1 cellular context compared by ENCODE assay signal in the genomic region with DNA sequence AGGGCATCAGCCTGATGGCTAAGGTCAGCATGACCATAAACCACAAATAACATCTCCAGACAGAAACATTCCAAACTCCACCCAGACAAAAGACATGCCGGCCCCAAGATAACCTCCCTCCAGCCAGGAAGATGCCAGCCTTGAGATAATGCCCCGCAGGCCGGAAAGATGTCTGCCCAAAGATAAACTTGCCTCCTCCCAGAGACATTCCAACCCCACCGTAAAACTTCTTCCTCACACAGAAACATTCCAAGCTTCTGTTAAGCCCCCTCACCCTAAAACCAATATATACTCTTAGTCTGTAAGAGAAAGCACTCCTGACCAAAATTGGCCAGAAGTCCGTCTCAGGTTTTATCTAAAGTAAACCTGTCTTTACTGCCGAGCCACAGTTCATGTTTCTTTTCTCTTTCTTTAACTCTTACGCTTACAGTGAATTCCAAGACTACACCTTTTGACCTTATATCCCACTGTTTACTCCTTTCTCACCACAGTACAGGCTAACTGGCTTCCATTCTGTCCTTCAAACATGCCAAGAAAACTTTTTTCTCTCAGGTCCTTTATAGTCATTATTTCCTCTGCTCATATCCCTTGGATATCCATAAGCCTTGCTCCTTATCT.
TF ChIP-seq lines count a peak whose summit lies in the region.

No MANE protein-coding gene starts in this region.

TF ChIP-seq in GM23338, 12 proteins besides CTCF, POLR2A, EP300 and RAD21 (continued from another document):
- TF ChIP-seq, protein P1, sequence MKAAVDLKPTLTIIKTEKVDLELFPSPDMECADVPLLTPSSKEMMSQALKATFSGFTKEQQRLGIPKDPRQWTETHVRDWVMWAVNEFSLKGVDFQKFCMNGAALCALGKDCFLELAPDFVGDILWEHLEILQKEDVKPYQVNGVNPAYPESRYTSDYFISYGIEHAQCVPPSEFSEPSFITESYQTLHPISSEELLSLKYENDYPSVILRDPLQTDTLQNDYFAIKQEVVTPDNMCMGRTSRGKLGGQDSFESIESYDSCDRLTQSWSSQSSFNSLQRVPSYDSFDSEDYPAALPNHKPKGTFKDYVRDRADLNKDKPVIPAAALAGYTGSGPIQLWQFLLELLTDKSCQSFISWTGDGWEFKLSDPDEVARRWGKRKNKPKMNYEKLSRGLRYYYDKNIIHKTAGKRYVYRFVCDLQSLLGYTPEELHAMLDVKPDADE (IDR thresholded peaks at IDR 0.05), result no peak
- TF ChIP-seq ZNF114 (CRISPR knock-in tag; IDR thresholded peaks at IDR 0.05), result no peak
- no peak for TF ChIP-seq STAT1 (IDR thresholded peaks at IDR 0.05; ENCODE audit: unreplicated experiment)
- no peak for TF ChIP-seq POLR2AphosphoS5 (IDR thresholded peaks at IDR 0.05; ENCODE audit: low read depth)
- TF ChIP-seq, protein P2, sequence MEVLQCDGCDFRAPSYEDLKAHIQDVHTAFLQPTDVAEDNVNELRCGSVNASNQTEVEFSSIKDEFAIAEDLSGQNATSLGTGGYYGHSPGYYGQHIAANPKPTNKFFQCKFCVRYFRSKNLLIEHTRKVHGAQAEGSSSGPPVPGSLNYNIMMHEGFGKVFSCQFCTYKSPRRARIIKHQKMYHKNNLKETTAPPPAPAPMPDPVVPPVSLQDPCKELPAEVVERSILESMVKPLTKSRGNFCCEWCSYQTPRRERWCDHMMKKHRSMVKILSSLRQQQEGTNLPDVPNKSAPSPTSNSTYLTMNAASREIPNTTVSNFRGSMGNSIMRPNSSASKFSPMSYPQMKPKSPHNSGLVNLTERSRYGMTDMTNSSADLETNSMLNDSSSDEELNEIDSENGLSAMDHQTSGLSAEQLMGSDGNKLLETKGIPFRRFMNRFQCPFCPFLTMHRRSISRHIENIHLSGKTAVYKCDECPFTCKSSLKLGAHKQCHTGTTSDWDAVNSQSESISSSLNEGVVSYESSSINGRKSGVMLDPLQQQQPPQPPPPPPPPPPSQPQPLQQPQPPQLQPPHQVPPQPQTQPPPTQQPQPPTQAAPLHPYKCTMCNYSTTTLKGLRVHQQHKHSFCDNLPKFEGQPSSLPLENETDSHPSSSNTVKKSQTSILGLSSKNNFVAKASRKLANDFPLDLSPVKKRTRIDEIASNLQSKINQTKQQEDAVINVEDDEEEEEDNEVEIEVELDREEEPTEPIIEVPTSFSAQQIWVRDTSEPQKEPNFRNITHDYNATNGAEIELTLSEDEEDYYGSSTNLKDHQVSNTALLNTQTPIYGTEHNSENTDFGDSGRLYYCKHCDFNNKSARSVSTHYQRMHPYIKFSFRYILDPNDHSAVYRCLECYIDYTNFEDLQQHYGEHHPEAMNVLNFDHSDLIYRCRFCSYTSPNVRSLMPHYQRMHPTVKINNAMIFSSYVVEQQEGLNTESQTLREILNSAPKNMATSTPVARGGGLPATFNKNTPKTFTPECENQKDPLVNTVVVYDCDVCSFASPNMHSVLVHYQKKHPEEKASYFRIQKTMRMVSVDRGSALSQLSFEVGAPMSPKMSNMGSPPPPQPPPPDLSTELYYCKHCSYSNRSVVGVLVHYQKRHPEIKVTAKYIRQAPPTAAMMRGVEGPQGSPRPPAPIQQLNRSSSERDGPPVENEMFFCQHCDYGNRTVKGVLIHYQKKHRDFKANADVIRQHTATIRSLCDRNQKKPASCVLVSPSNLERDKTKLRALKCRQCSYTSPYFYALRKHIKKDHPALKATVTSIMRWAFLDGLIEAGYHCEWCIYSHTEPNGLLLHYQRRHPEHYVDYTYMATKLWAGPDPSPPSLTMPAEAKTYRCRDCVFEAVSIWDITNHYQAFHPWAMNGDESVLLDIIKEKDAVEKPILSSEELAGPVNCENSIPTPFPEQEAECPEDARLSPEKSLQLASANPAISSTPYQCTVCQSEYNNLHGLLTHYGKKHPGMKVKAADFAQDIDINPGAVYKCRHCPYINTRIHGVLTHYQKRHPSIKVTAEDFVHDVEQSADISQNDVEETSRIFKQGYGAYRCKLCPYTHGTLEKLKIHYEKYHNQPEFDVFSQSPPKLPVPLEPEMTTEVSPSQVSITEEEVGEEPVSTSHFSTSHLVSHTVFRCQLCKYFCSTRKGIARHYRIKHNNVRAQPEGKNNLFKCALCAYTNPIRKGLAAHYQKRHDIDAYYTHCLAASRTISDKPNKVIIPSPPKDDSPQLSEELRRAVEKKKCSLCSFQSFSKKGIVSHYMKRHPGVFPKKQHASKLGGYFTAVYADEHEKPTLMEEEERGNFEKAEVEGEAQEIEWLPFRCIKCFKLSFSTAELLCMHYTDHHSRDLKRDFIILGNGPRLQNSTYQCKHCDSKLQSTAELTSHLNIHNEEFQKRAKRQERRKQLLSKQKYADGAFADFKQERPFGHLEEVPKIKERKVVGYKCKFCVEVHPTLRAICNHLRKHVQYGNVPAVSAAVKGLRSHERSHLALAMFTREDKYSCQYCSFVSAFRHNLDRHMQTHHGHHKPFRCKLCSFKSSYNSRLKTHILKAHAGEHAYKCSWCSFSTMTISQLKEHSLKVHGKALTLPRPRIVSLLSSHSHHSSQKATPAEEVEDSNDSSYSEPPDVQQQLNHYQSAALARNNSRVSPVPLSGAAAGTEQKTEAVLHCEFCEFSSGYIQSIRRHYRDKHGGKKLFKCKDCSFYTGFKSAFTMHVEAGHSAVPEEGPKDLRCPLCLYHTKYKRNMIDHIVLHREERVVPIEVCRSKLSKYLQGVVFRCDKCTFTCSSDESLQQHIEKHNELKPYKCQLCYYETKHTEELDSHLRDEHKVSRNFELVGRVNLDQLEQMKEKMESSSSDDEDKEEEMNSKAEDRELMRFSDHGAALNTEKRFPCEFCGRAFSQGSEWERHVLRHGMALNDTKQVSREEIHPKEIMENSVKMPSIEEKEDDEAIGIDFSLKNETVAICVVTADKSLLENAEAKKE (CRISPR knock-in tag; IDR thresholded peaks at IDR 0.05), result no peak
- TF ChIP-seq NANOG (IDR thresholded peaks at IDR 0.05; ENCODE audit: borderline replicate concordance), result no peak
- TF ChIP-seq EZH2 (IDR thresholded peaks at IDR 0.05; ENCODE audit: low read depth, unreplicated experiment), result no peak
- TF ChIP-seq CREB1 (CRISPR knock-in tag; IDR thresholded peaks at IDR 0.05; ENCODE audit: low read depth), result no peak
